Comparison of ENCODE assay signal across 1 cellular context in genomic region chr7:105106473-105106872, GRCh38.
TF ChIP-seq lines count a peak whose summit lies in the region.

No MANE protein-coding gene starts in this region.

TF ChIP-seq in K562, 482 proteins besides CTCF, POLR2A, EP300 and RAD21 (continued from another document and continues in another):
- TF ChIP-seq ZBTB2 (IDR thresholded peaks at IDR 0.05) (no peak), CC2D1A (IDR thresholded peaks at IDR 0.05) (peak; percentile 63; the same call in 1 of the 2 replicates), ZNF253 (CRISPR knock-in tag; conservative IDR thresholded peaks at IDR 0.05) (no peak), ZBTB34 (CRISPR knock-in tag; IDR thresholded peaks at IDR 0.05) (no peak), HDAC1 (IDR thresholded peaks at IDR 0.05) (no peak), HMBOX1 (IDR thresholded peaks at IDR 0.05) (no peak), MLLT1 (IDR thresholded peaks at IDR 0.05) (peak in 1 of 2 experiments; percentile 80; a peak in 1 of 4 replicates), EZH2 (IDR thresholded peaks at IDR 0.05; ENCODE audit: borderline replicate concordance, low read depth, low read length) (no peak), RCOR1 (IDR thresholded peaks at IDR 0.05; ENCODE audit: borderline replicate concordance in 1 of 2, low read depth in 2 of 2, low read length in 2 of 2) (no peak), THAP12 (CRISPR knock-in tag; IDR thresholded peaks at IDR 0.05) (no peak), L3MBTL2 (IDR thresholded peaks at IDR 0.05) (peak; percentile 25; the same call in 1 of the 2 replicates), ID3 (CRISPR knock-in tag; IDR thresholded peaks at IDR 0.05) (no peak), ID3 (tag; IDR thresholded peaks at IDR 0.05) (no peak), CEBPG (CRISPR knock-in tag; IDR thresholded peaks at IDR 0.05) (peak; percentile 66), CEBPG (tag; conservative IDR thresholded peaks at IDR 0.05 in 1 of 2, IDR thresholded peaks at IDR 0.05 in 1 of 2) (peak in 1 of 2 experiments; percentile 87; a peak in 2 of 4 replicates), DACH1 (IDR thresholded peaks at IDR 0.05; ENCODE audit: partially characterized antibody) (no peak), FOXM1 (IDR thresholded peaks at IDR 0.05; ENCODE audit: low read depth) (no peak), FOXM1 (CRISPR knock-in tag; IDR thresholded peaks at IDR 0.05; ENCODE audit: low read depth) (no peak), BHLHE40 (IDR thresholded peaks at IDR 0.05; ENCODE audit: low read length) (no peak), BACH1 (tag; IDR thresholded peaks at IDR 0.05) (no peak), NCOR1 (IDR thresholded peaks at IDR 0.05) (no peak), ZNF518B (CRISPR knock-in tag; IDR thresholded peaks at IDR 0.05) (no peak), ZNF561 (CRISPR knock-in tag; conservative IDR thresholded peaks at IDR 0.05) (no peak), NR2F6 (CRISPR knock-in tag; IDR thresholded peaks at IDR 0.05) (no peak), RBM39 (optimal IDR thresholded peaks at IDR 0.05; ENCODE audit: low read depth, low read length) (no peak), ZEB2 (IDR thresholded peaks at IDR 0.05) (peak; percentile 38; the same call in 1 of the 2 replicates), SRSF9 (IDR thresholded peaks at IDR 0.05; ENCODE audit: borderline replicate concordance, low read depth, low read length) (no peak), KAT8 (IDR thresholded peaks at IDR 0.05; ENCODE audit: low read depth) (no peak), SREBF2 (CRISPR knock-in tag; IDR thresholded peaks at IDR 0.05) (no peak), MLX (CRISPR knock-in tag; conservative IDR thresholded peaks at IDR 0.05) (no peak), PYGO2 (tag; IDR thresholded peaks at IDR 0.05) (no peak)
- TF ChIP-seq, protein P1, sequence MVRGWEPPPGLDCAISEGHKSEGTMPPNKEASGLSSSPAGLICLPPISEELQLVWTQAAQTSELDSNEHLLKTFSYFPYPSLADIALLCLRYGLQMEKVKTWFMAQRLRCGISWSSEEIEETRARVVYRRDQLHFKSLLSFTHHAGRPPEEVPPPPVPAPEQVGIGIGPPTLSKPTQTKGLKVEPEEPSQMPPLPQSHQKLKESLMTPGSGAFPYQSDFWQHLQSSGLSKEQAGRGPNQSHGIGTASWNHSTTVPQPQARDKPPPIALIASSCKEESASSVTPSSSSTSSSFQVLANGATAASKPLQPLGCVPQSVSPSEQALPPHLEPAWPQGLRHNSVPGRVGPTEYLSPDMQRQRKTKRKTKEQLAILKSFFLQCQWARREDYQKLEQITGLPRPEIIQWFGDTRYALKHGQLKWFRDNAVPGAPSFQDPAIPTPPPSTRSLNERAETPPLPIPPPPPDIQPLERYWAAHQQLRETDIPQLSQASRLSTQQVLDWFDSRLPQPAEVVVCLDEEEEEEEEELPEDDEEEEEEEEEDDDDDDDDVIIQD (CRISPR knock-in tag; IDR thresholded peaks at IDR 0.05), result no peak
- TF ChIP-seq, protein P2, sequence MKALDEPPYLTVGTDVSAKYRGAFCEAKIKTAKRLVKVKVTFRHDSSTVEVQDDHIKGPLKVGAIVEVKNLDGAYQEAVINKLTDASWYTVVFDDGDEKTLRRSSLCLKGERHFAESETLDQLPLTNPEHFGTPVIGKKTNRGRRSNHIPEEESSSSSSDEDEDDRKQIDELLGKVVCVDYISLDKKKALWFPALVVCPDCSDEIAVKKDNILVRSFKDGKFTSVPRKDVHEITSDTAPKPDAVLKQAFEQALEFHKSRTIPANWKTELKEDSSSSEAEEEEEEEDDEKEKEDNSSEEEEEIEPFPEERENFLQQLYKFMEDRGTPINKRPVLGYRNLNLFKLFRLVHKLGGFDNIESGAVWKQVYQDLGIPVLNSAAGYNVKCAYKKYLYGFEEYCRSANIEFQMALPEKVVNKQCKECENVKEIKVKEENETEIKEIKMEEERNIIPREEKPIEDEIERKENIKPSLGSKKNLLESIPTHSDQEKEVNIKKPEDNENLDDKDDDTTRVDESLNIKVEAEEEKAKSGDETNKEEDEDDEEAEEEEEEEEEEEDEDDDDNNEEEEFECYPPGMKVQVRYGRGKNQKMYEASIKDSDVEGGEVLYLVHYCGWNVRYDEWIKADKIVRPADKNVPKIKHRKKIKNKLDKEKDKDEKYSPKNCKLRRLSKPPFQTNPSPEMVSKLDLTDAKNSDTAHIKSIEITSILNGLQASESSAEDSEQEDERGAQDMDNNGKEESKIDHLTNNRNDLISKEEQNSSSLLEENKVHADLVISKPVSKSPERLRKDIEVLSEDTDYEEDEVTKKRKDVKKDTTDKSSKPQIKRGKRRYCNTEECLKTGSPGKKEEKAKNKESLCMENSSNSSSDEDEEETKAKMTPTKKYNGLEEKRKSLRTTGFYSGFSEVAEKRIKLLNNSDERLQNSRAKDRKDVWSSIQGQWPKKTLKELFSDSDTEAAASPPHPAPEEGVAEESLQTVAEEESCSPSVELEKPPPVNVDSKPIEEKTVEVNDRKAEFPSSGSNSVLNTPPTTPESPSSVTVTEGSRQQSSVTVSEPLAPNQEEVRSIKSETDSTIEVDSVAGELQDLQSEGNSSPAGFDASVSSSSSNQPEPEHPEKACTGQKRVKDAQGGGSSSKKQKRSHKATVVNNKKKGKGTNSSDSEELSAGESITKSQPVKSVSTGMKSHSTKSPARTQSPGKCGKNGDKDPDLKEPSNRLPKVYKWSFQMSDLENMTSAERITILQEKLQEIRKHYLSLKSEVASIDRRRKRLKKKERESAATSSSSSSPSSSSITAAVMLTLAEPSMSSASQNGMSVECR (CRISPR knock-in tag; IDR thresholded peaks at IDR 0.05), result no peak
- TF ChIP-seq, protein P3, sequence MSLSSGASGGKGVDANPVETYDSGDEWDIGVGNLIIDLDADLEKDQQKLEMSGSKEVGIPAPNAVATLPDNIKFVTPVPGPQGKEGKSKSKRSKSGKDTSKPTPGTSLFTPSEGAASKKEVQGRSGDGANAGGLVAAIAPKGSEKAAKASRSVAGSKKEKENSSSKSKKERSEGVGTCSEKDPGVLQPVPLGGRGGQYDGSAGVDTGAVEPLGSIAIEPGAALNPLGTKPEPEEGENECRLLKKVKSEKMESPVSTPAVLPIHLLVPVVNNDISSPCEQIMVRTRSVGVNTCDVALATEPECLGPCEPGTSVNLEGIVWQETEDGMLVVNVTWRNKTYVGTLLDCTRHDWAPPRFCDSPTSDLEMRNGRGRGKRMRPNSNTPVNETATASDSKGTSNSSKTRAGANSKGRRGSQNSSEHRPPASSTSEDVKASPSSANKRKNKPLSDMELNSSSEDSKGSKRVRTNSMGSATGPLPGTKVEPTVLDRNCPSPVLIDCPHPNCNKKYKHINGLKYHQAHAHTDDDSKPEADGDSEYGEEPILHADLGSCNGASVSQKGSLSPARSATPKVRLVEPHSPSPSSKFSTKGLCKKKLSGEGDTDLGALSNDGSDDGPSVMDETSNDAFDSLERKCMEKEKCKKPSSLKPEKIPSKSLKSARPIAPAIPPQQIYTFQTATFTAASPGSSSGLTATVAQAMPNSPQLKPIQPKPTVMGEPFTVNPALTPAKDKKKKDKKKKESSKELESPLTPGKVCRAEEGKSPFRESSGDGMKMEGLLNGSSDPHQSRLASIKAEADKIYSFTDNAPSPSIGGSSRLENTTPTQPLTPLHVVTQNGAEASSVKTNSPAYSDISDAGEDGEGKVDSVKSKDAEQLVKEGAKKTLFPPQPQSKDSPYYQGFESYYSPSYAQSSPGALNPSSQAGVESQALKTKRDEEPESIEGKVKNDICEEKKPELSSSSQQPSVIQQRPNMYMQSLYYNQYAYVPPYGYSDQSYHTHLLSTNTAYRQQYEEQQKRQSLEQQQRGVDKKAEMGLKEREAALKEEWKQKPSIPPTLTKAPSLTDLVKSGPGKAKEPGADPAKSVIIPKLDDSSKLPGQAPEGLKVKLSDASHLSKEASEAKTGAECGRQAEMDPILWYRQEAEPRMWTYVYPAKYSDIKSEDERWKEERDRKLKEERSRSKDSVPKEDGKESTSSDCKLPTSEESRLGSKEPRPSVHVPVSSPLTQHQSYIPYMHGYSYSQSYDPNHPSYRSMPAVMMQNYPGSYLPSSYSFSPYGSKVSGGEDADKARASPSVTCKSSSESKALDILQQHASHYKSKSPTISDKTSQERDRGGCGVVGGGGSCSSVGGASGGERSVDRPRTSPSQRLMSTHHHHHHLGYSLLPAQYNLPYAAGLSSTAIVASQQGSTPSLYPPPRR (CRISPR knock-in tag; IDR thresholded peaks at IDR 0.05; ENCODE audit: borderline replicate concordance), result no peak
